ENCODE assay signal across 8 cellular contexts in genomic region chr5:177404641-177405134, GRCh38. TPM values are rescaled to one million over a fixed set of nuclear protein-coding genes. Genes with fewer than 3 reads are reported as not detected.
DNase-seq lines count a peak whose midpoint lies in the region; ATAC-seq and TF ChIP-seq lines count a peak whose summit lies in the region.

No MANE protein-coding gene starts in this region.

- H3K4me3 ChIP-seq in SJSA1 (peak overlapping the region; percentile 42), foreskin fibroblast (ENCODE audit: low read depth in 1 of 2, low read length in 2 of 2) (peak overlapping the region; percentile 50 to 61), spleen (peak overlapping the region; percentile 46 to 86 (median 60))

- H3K9me3 ChIP-seq in SJSA1 (replicated peaks) (peaks cover 2% of the 10 kb centered on the region; the same call in 1 of the 2 replicates), spleen (no peaks in the 10 kb centered on the region)

- DNase-seq in NCI-H2081 (lab: John Stamatoyannopoulos, UW): peak; percentile 14 to 17
- no peak for DNase-seq in NCI-H2081 treated with DMSO at 0.1 percent for 48 hours (lab: John Stamatoyannopoulos, UW)
- no peak for DNase-seq in SJSA1 (ENCODE audit: low read depth in 1 of 2, low spot score in 2 of 2)
- DNase-seq in foreskin fibroblast: peak in 1 of 2 donors; percentile 9
- DNase-seq in spleen: no peak
- no peak for DNase-seq in activated CD4-positive, alpha-beta T cell treated with anti-CD3 and anti-CD28 coated beads for 1 hour
- no peak for DNase-seq in LoVo (ENCODE audit: low spot score)

- TF ChIP-seq POLR2A in spleen (IDR thresholded peaks at IDR 0.05): no peak

- intact Hi-C loops in spleen (cut with DNase I; ENCODE audit: low total_unique reads): loop anchor here (5.0 kb wide), 1 partner anchor 48 kb away; no protein-coding TSS in a partner anchor

- no peak overlapping the region for H3K27ac ChIP-seq in SJSA1
- H3K27ac ChIP-seq in spleen: peak overlapping the region in 7 of 8 donors; percentile 29 to 84 (median 53)

- H3K36me3 ChIP-seq in SJSA1 (no peaks in the 10 kb centered on the region), spleen (no peaks in the 10 kb centered on the region)

- H3K27me3 ChIP-seq in SJSA1 (replicated peaks): peaks cover 40% of the 10 kb centered on the region
- peaks cover 0 to 45% (median 41%) of the 10 kb centered on the region in 7 donors for H3K27me3 ChIP-seq in spleen (replicated peaks in 1 of 7)

- 38 to 42% (median 38%) methylated on average over 11 to 15 of the region's 15 CpGs for WGBS in spleen, 5 donors

- ATAC-seq in HG03045 (IDR thresholded peaks at IDR 0.05; ENCODE audit: unreplicated experiment): no peak

- TF ChIP-seq CTCF in foreskin fibroblast (IDR thresholded peaks at IDR 0.05; ENCODE audit: low read depth, low read length) (no peak), spleen (IDR thresholded peaks at IDR 0.05 in 8 of 11, conservative IDR thresholded peaks at IDR 0.05 in 3 of 11) (no peak)

- H3K4me1 ChIP-seq in SJSA1 (replicated peaks): peaks cover 27% of the 10 kb centered on the region
- H3K4me1 ChIP-seq in spleen: peaks cover 33 to 61% (median 51%) of the 10 kb centered on the region in 6 donors

RNA-seq across cellular contexts. Expression of gene PFN3, which starts 4.2 kb away (rescaled TPM):
- not detected in 2 replicates for total RNA-seq in SJSA1 (2014; rRNA removed; shearing (Covaris generic))
- not detected for total RNA-seq in spleen
- polyA plus RNA-seq in spleen: not detected

RNA-seq across cellular contexts. Expression of gene F12, which starts 4.7 kb away (rescaled TPM):
- total RNA-seq in SJSA1 (2014; rRNA removed; shearing (Covaris generic)): 0.74 and 3.9 TPM in 2 replicates
- total RNA-seq in spleen: 1 to 10 TPM in 3 of 7 donors, under 1 TPM in 4; 0.60 to 1.7 (median 0.94) TPM
- 1 to 10 TPM; 1.1 to 2.3 (median 1.3) TPM for polyA plus RNA-seq in spleen

RNA-seq across cellular contexts. Expression of gene SLC34A1, which starts 20.5 kb away (rescaled TPM):
- not detected in 2 replicates for total RNA-seq in SJSA1 (2014; rRNA removed; shearing (Covaris generic))
- under 1 TPM in 5 of 7 donors, not detected in 2; 0.13 to 0.77 (median 0.19) TPM for total RNA-seq in spleen
- polyA plus RNA-seq in spleen: under 1 TPM in 2 of 3 donors, not detected in 1; 0.02 to 0.06 TPM

RNA-seq across cellular contexts. Expression of gene GRK6, which starts 21.8 kb away (rescaled TPM):
- total RNA-seq in SJSA1 (2014; rRNA removed; shearing (Covaris generic)): 103 and 113 TPM in 2 replicates
- 100 to 1,000 TPM; 114 to 170 (median 149) TPM for total RNA-seq in spleen
- polyA plus RNA-seq in spleen: 10 to 100 TPM; 45.7 to 75.9 (median 55.3) TPM

RNA-seq across cellular contexts. Expression of gene PRR7, which starts 41.9 kb away (rescaled TPM):
- total RNA-seq in SJSA1 (2014; rRNA removed; shearing (Covaris generic)): 7.4 and 12.6 TPM in 2 replicates
- 1 to 10 TPM in 6 of 7 donors, not detected in 1; 2.6 to 5.3 (median 4.7) TPM for total RNA-seq in spleen
- 1 to 10 TPM; 1.7 to 5.7 (median 3.9) TPM for polyA plus RNA-seq in spleen

Comparison
In these comparisons a context has a peak if more than half of its experiments do, and no peak if none do; other contexts are left out.
1. DNase-seq: peak in NCI-H2081 (2 of 2); none in NCI-H2081 treated with DMSO at 0.1 percent for 48 hours (single experiment), SJSA1 (0 of 2), spleen (single experiment), activated CD4-positive, alpha-beta T cell treated with anti-CD3 and anti-CD28 coated beads for 1 hour (single experiment) and LoVo (single experiment).
2. Peak in every context shown above with its lines, with median percentiles within 50 percentile points of each other: H3K4me3 ChIP-seq.